12 cellular contexts compared by ENCODE assay signal in the genomic region with DNA sequence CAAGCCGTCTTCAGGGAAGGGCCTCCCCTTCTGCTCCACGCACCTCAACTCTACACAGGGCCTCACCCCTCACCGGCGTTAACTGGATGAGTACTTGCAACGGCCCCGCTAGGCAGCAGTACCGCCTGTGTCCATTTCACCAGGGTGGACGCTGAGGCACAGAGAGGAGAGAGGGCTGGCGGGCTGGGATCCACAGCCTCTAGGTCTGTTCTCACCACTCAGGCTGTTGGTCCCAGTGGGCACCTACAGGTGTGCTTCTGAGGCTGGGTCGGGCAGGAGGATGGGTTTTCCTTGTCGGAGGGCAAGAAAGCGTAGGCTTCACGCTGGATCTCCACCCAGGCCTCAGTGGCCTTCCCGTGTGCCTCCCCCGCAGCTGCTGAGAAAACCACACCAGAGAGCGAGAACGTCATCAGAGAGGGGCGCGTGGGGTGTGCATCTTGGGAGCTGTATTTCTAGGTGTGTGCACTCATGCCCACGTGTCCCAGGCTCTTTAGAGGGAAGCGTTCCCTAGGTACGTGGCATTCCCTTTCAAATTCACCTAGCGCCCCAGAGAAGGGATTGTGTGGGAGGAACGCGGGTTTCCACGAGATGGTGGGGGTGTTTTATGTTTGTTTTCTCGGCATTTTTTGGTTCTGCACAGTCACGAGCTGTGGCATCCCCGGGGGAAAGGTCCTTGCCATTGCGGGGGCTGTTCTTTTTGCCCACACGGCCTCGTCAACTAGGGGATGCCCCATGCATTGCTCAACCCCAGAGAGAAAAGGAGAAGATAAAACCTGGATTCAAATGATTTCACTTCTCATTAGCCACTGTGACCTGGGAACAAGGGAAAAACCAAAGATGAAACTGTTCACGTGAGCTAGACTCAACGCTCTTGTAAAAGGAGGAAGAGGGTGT.
DNase-seq lines count a peak whose midpoint lies in the region; ATAC-seq and TF ChIP-seq lines count a peak whose summit lies in the region.
"Had no signal": no experiment of that assay in that cellular context is flagged by ENCODE, and none has a peak within 500 bp of the region (broad histone marks: within the 10 kb centered on the region; RNA-seq: fewer than 3 reads in every experiment).

No MANE protein-coding gene starts in this region.

- no peaks in the 10 kb centered on the region for H3K27me3 Mint-ChIP-seq in T-helper 2 cell treated with Interferon-gamma antibody and Interleukin-4, amounts not matched to agents 5 μg/mL and 100 μg/mL, for 36 hours (ENCODE audit: low read depth)
- peaks cover 30% of the 10 kb centered on the region for H3K27me3 Mint-ChIP-seq in central memory CD8-positive, alpha-beta T cell

- H3K4me1 ChIP-seq in esophagus squamous epithelium: peaks cover 0 to 19% (median 3%) of the 10 kb centered on the region in 3 donors
- H3K4me1 ChIP-seq: pancreas had no signal

- H3K27me3 ChIP-seq in esophagus squamous epithelium: no peaks in the 10 kb centered on the region
- H3K27me3 ChIP-seq: heart left ventricle, pancreas had no signal

- no peak overlapping the region for H3K27ac Mint-ChIP-seq in T-helper 2 cell treated with Interferon-gamma antibody and Interleukin-4, amounts not matched to agents 5 μg/mL and 100 μg/mL, for 36 hours
- peak overlapping the region; percentile 9 for H3K27ac Mint-ChIP-seq in central memory CD8-positive, alpha-beta T cell (ENCODE audit: low read depth)

- H3K36me3 ChIP-seq in esophagus squamous epithelium: peaks cover 0 to 37% (median 0%) of the 10 kb centered on the region in 3 donors
- H3K36me3 ChIP-seq: pancreas had no signal

- no peak for TF ChIP-seq CTCF in esophagus squamous epithelium (IDR thresholded peaks at IDR 0.05)

- intact Hi-C loops in esophagus squamous epithelium (cut with DNase I): no loop called here

- no peak overlapping the region for H3K4me3 Mint-ChIP-seq in T-helper 2 cell treated with Interferon-gamma antibody and Interleukin-4, amounts not matched to agents 5 μg/mL and 100 μg/mL, for 36 hours
- H3K4me3 Mint-ChIP-seq in central memory CD8-positive, alpha-beta T cell: peak overlapping the region; percentile 54

- no peak for TF ChIP-seq POLR2A in esophagus squamous epithelium (IDR thresholded peaks at IDR 0.05)

- no peak overlapping the region for H3K4me3 ChIP-seq in esophagus squamous epithelium
- H3K4me3 ChIP-seq: heart left ventricle, pancreas had no signal

- H3K9me3 ChIP-seq in esophagus squamous epithelium: no peaks in the 10 kb centered on the region
- H3K9me3 ChIP-seq: heart left ventricle, pancreas had no signal

- WGBS in esophagus squamous epithelium, 2 donors: 73 to 88% methylated on average over 21 to 29 of the region's 34 CpGs

- no peak overlapping the region for H3K27ac ChIP-seq in esophagus squamous epithelium
- H3K27ac ChIP-seq: pancreas had no signal

- ATAC-seq in HG03442 (IDR thresholded peaks at IDR 0.05; ENCODE audit: unreplicated experiment): peak; percentile 20
- ATAC-seq in central memory CD8-positive, alpha-beta T cell (replicated peaks; ENCODE audit: extremely low read depth, poor library complexity, severe bottlenecking): peak; percentile 35
- ATAC-seq in GM18519 (IDR thresholded peaks at IDR 0.05; ENCODE audit: low FRiP score, unreplicated experiment): no peak
- no peak for ATAC-seq in GM19328 (IDR thresholded peaks at IDR 0.05; ENCODE audit: unreplicated experiment)

- H3K9me3 Mint-ChIP-seq in T-helper 2 cell treated with Interferon-gamma antibody and Interleukin-4, amounts not matched to agents 5 μg/mL and 100 μg/mL, for 36 hours: no peaks in the 10 kb centered on the region
- no peaks in the 10 kb centered on the region for H3K9me3 Mint-ChIP-seq in central memory CD8-positive, alpha-beta T cell

- H3K4me1 Mint-ChIP-seq in T-helper 2 cell treated with Interferon-gamma antibody and Interleukin-4, amounts not matched to agents 5 μg/mL and 100 μg/mL, for 36 hours (ENCODE audit: low read depth): peaks cover 22% of the 10 kb centered on the region
- H3K4me1 Mint-ChIP-seq in central memory CD8-positive, alpha-beta T cell: peaks cover 13% of the 10 kb centered on the region

- no peaks in the 10 kb centered on the region for H3K36me3 Mint-ChIP-seq in T-helper 2 cell treated with Interferon-gamma antibody and Interleukin-4, amounts not matched to agents 5 μg/mL and 100 μg/mL, for 36 hours (ENCODE audit: low read depth)
- H3K36me3 Mint-ChIP-seq in central memory CD8-positive, alpha-beta T cell (ENCODE audit: insufficient read depth): no peaks in the 10 kb centered on the region

- DNase-seq in T-helper 2 cell treated with Interferon-gamma antibody and Interleukin-4, amounts not matched to agents 5 μg/mL and 100 μg/mL, for 36 hours (ENCODE audit: low spot score): peak; percentile 65
- DNase-seq in T-helper 2 cell: no peak
- no peak for DNase-seq in central memory CD8-positive, alpha-beta T cell (ENCODE audit: low spot score in 2 of 2)
- peak; percentile 28 to 30 for DNase-seq in stimulated activated CD8-positive, alpha-beta memory T cell treated with anti-CD3 and anti-CD28 coated beads, Interleukin-2, amount 100 ng/mL, for 48 hours (ENCODE audit: low read depth in 2 of 2)
- no peak for DNase-seq in esophagus squamous epithelium (lab: John Stamatoyannopoulos, UW)
- DNase-seq: 8988T, pancreas, SHP77 had no signal

Comparison
In these comparisons a context has a peak if more than half of its experiments do, and no peak if none do; other contexts are left out.
1. DNase-seq: peak in T-helper 2 cell treated with Interferon-gamma antibody and Interleukin-4, amounts not matched to agents 5 μg/mL and 100 μg/mL, for 36 hours (single experiment) and stimulated activated CD8-positive, alpha-beta memory T cell treated with anti-CD3 and anti-CD28 coated beads, Interleukin-2, amount 100 ng/mL, for 48 hours (2 of 2); none in T-helper 2 cell (0 of 5), central memory CD8-positive, alpha-beta T cell (0 of 2) and esophagus squamous epithelium (single experiment).
2. ATAC-seq: peak in HG03442 (single experiment) and central memory CD8-positive, alpha-beta T cell (single experiment); none in GM18519 (single experiment) and GM19328 (single experiment).